In the genomic region with DNA sequence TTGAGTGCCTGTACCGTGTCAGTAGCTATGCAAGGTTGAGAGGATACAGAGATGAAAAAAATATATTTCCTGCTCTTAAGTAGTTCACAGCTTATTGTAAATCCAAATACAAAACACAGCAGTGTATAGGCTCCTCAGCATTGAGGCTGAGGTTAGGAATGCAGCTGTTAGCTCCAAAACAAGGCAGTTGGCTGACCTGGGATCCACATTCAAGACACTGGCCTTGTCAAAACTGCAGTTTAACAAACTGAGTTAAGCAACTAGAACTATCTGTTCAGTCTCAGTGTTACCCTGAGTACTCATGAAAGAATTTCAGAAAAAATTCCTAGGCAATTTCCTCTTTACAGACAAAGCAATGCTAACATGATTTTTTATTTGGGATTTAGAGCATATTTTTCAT, we compare ENCODE assay signal across 19 cellular contexts.
"Had no signal": no experiment of that assay in that cellular context is flagged by ENCODE, and none has a peak within 500 bp of the region (broad histone marks: within the 10 kb centered on the region; RNA-seq: fewer than 3 reads in every experiment).

No MANE protein-coding gene starts in this region.

- H3K79me2 ChIP-seq: parathyroid adenoma had no signal

- H3K27me3 ChIP-seq: heart left ventricle, neutrophil, stomach had no signal

- H3K36me3 Mint-ChIP-seq: activated naive CD8-positive, alpha-beta T cell; brain had no signal

- H3K27ac Mint-ChIP-seq: activated CD4-positive, alpha-beta T cell treated with anti-CD3 and anti-CD28 coated beads, Interleukin-2, amount 10 ng/mL, durations not matched to agents 24 days and 14 days; activated CD8-positive, alpha-beta T cell treated with anti-CD3 and anti-CD28 coated beads, Interleukin-2, amount 10 ng/mL, durations not matched to agents 7 days and 5 days; activated naive CD8-positive, alpha-beta T cell; activated T-cell treated with anti-CD3 and anti-CD28 coated beads, Interleukin-2, amount 50 U/mL, for 72 hours; brain; naive thymus-derived CD4-positive, alpha-beta T cell; T-helper 2 cell treated with Interferon-gamma antibody and Interleukin-4, amounts not matched to agents 5 μg/mL and 100 μg/mL, for 36 hours had no signal

- H2AFZ ChIP-seq: parathyroid adenoma had no signal

- H3K9ac ChIP-seq: parathyroid adenoma had no signal

- H3K4me1 Mint-ChIP-seq: activated CD4-positive, alpha-beta T cell treated with anti-CD3 and anti-CD28 coated beads, Interleukin-2, amount 10 ng/mL, durations not matched to agents 24 days and 14 days; brain; naive thymus-derived CD4-positive, alpha-beta T cell had no signal

- H3K27me3 Mint-ChIP-seq: activated naive CD8-positive, alpha-beta T cell had no signal

- DNase-seq: activated CD4-positive, alpha-beta T cell treated with anti-CD3 and anti-CD28 coated beads, Interleukin-2, amount 10 ng/mL, durations not matched to agents 24 days and 14 days; activated CD4-positive, CD25-positive, alpha-beta regulatory T cell; activated CD8-positive, alpha-beta memory T cell treated with anti-CD3 and anti-CD28 coated beads, Interleukin-2, amount 50 U/mL, for 4 hours; activated CD8-positive, alpha-beta T cell treated with anti-CD3 and anti-CD28 coated beads, Interleukin-2, amount 10 ng/mL, durations not matched to agents 7 days and 5 days; activated gamma-delta T cell; activated T-cell treated with anti-CD3 and anti-CD28 coated beads, Interleukin-2, amount 50 U/mL, for 72 hours; central memory CD4-positive, alpha-beta T cell; heart left ventricle; naive thymus-derived CD4-positive, alpha-beta T cell; stimulated activated CD4-positive, alpha-beta T cell treated with anti-CD3 and anti-CD28 coated beads, Interleukin-12 subunit alpha, Interleukin-12 subunit beta, amount 100 ng/mL, for 4 hours; stimulated activated CD4-positive, alpha-beta T cell treated with anti-CD3 and anti-CD28 coated beads, Interleukin-2, amount 100 ng/mL, for 24 hours; stomach had no signal

- H3K36me3 ChIP-seq: heart left ventricle, neutrophil, stomach had no signal

- H3K4me3 Mint-ChIP-seq: activated CD4-positive, alpha-beta T cell treated with anti-CD3 and anti-CD28 coated beads, Interleukin-2, amount 10 ng/mL, durations not matched to agents 24 days and 14 days; activated CD8-positive, alpha-beta T cell treated with anti-CD3 and anti-CD28 coated beads, Interleukin-2, amount 10 ng/mL, durations not matched to agents 7 days and 5 days; activated naive CD8-positive, alpha-beta T cell; activated T-cell treated with anti-CD3 and anti-CD28 coated beads, Interleukin-2, amount 50 U/mL, for 72 hours; brain; naive thymus-derived CD4-positive, alpha-beta T cell; T-helper 2 cell treated with Interferon-gamma antibody and Interleukin-4, amounts not matched to agents 5 μg/mL and 100 μg/mL, for 36 hours had no signal

- H3K4me3 ChIP-seq: coronary artery, heart left ventricle, lung, stomach had no signal

- H3K4me1 ChIP-seq: parathyroid adenoma had no signal

- H3K9me3 Mint-ChIP-seq: activated CD4-positive, alpha-beta T cell treated with anti-CD3 and anti-CD28 coated beads, Interleukin-2, amount 10 ng/mL, durations not matched to agents 24 days and 14 days; T-helper 2 cell treated with Interferon-gamma antibody and Interleukin-4, amounts not matched to agents 5 μg/mL and 100 μg/mL, for 36 hours had no signal

- H3K27ac ChIP-seq: coronary artery, neutrophil, parathyroid adenoma, stomach had no signal

- H3K9me3 ChIP-seq: heart left ventricle, neutrophil, stomach had no signal
